In genomic region chr4:176638992-176639391, GRCh38 we compare ENCODE assay signal across 29 cellular contexts.
A peak's percentile ranks its signal among the peaks of the same experiment; 100 is the strongest.
DNase-seq lines count a peak whose midpoint lies in the region; ATAC-seq, FAIRE-seq and TF ChIP-seq lines count a peak whose summit lies in the region.
"Had no signal": no experiment of that assay in that cellular context is flagged by ENCODE, and none has a peak within 500 bp of the region (broad histone marks: within the 10 kb centered on the region; RNA-seq: fewer than 3 reads in every experiment).

No MANE protein-coding gene starts in this region.

- no TSS peak for BruUV-seq in MCF 10A (replicated peaks; lab: Mats Ljungman, UMichigan)

- peak overlapping the region; percentile 40 for H3K27ac Mint-ChIP-seq in MCF 10A (ENCODE audit: low read depth, unreplicated experiment)
- H3K27ac Mint-ChIP-seq: activated CD8-positive, alpha-beta T cell treated with anti-CD3 and anti-CD28 coated beads for 36 hours; activated naive CD8-positive, alpha-beta T cell; CD4-positive, alpha-beta T cell; nephron; T-helper 17 cell had no signal

- H3K36me3 ChIP-seq in breast epithelium: no peaks in the 10 kb centered on the region
- H3K36me3 ChIP-seq: lower lobe of right lung, MG63, tibial artery had no signal

- no peak for TF ChIP-seq POLR2A in breast epithelium (IDR thresholded peaks at IDR 0.05)

- no peak overlapping the region for H3K27ac ChIP-seq in breast epithelium
- H3K27ac ChIP-seq in epithelial cell of prostate: peak overlapping the region; percentile 62
- H3K27ac ChIP-seq: lower lobe of right lung, tibial artery had no signal

- CTCF ChIA-PET in MCF 10A (lab: Yijun Ruan, JAX): interaction anchor here (0.6 to 1.6 kb wide), 4 partner anchors 25 to 408 kb away, joined by 3 to 4 read pairs (median 4); no protein-coding TSS in a partner anchor

- FAIRE-seq in RCC 7860 (lab: Jason Lieb, UNC): no peak
- FAIRE-seq: GM12892, K562, kidney had no signal

- ATAC-seq in GM21381 (IDR thresholded peaks at IDR 0.05; ENCODE audit: unreplicated experiment): no peak
- ATAC-seq: activated CD8-positive, alpha-beta T cell treated with anti-CD3 and anti-CD28 coated beads for 36 hours; K562; lower lobe of right lung; mucosa of descending colon; SK-N-SH treated with all-trans-retinoic acid at 6 μM for 48 hours; T-helper 17 cell had no signal

- intact Hi-C loops in MCF 10A (cut with micrococcal nuclease) (loop anchor here (5.0 kb wide), 1 partner anchor 102 kb away; no protein-coding TSS in a partner anchor), breast epithelium (cut with DNase I; ENCODE audit: low total_unique reads) (loop anchor here (5.0 kb wide), 1 partner anchor 318 kb away; no protein-coding TSS in a partner anchor)

- peaks cover 4% of the 10 kb centered on the region for H3K36me3 Mint-ChIP-seq in MCF 10A (ENCODE audit: insufficient read depth, unreplicated experiment)
- H3K36me3 Mint-ChIP-seq: activated naive CD8-positive, alpha-beta T cell had no signal

- peak; percentile 53 for DNase-seq in MCF 10A (ENCODE audit: unreplicated experiment)
- no peak for DNase-seq in breast epithelium (ENCODE audit: low spot score in 2 of 2)
- peak; percentile 58 for DNase-seq in RCC 7860 (ENCODE audit: low spot score)
- peak; percentile 36 for DNase-seq in epithelial cell of prostate (ENCODE audit: low read depth, low spot score)
- no peak for DNase-seq in UCSD-AML1 (lab: John Stamatoyannopoulos, UW; ENCODE audit: unreplicated experiment)
- DNase-seq in NCI-H2227 (lab: John Stamatoyannopoulos, UW; ENCODE audit: unreplicated experiment): no peak
- DNase-seq in NCI-H187 (lab: John Stamatoyannopoulos, UW): no peak
- DNase-seq: 8988T; activated CD8-positive, alpha-beta T cell treated with anti-CD3 and anti-CD28 coated beads for 36 hours; aorta; CD4-positive, alpha-beta T cell; central memory CD4-positive, alpha-beta T cell; dermis blood vessel endothelial cell; GOT3; kidney; lower lobe of right lung; MG63; mucosa of descending colon; NCI-H1694; NCI-H2171; NCI-H526 treated with DMSO at 0.1 percent for 48 hours; T-helper 17 cell; tibial artery had no signal

- H3K9me3 ChIP-seq in breast epithelium: no peaks in the 10 kb centered on the region
- H3K9me3 ChIP-seq: lower lobe of right lung, MG63, mucosa of descending colon, tibial artery had no signal

- H3K4me1 ChIP-seq in breast epithelium: no peaks in the 10 kb centered on the region
- H3K4me1 ChIP-seq: lower lobe of right lung, tibial artery had no signal

- no peak overlapping the region for H3K4me3 ChIP-seq in breast epithelium
- H3K4me3 ChIP-seq: K562, lower lobe of right lung, MG63, mucosa of descending colon, tibial artery had no signal

- POLR2A ChIA-PET in MCF 10A (lab: Yijun Ruan, JAX): no interaction called here

- no peak for TF ChIP-seq CTCF in MCF 10A (IDR thresholded peaks at IDR 0.05; ENCODE audit: unreplicated experiment)
- TF ChIP-seq CTCF in breast epithelium (IDR thresholded peaks at IDR 0.05): no peak

- H3K27me3 Mint-ChIP-seq in MCF 10A (ENCODE audit: insufficient read depth, unreplicated experiment): no peaks in the 10 kb centered on the region
- H3K27me3 Mint-ChIP-seq: activated CD8-positive, alpha-beta T cell treated with anti-CD3 and anti-CD28 coated beads for 36 hours; activated naive CD8-positive, alpha-beta T cell; CD4-positive, alpha-beta T cell; T-helper 17 cell had no signal

- H3K9me3 Mint-ChIP-seq in MCF 10A (ENCODE audit: unreplicated experiment): no peaks in the 10 kb centered on the region
- H3K9me3 Mint-ChIP-seq: activated CD8-positive, alpha-beta T cell treated with anti-CD3 and anti-CD28 coated beads for 36 hours; CD4-positive, alpha-beta T cell; nephron had no signal

- H3K4me3 Mint-ChIP-seq in MCF 10A (ENCODE audit: unreplicated experiment): no peak overlapping the region
- H3K4me3 Mint-ChIP-seq: activated CD8-positive, alpha-beta T cell treated with anti-CD3 and anti-CD28 coated beads for 36 hours; activated naive CD8-positive, alpha-beta T cell; CD4-positive, alpha-beta T cell; nephron; T-helper 17 cell had no signal

- H3K4me1 Mint-ChIP-seq in MCF 10A (ENCODE audit: insufficient read depth, unreplicated experiment): peaks cover 38% of the 10 kb centered on the region
- H3K4me1 Mint-ChIP-seq: nephron, T-helper 17 cell had no signal

- no peaks in the 10 kb centered on the region for H3K27me3 ChIP-seq in breast epithelium
- H3K27me3 ChIP-seq: MG63, tibial artery had no signal

Comparison
In these comparisons a context has a peak if more than half of its experiments do, and no peak if none do; other contexts are left out.
1. DNase-seq: peak in MCF 10A (single experiment), RCC 7860 (single experiment) and epithelial cell of prostate (single experiment); none in breast epithelium (0 of 2), UCSD-AML1 (single experiment), NCI-H2227 (single experiment) and NCI-H187 (0 of 2).